ENCODE assay signal across 1 cellular context in the genomic region with DNA sequence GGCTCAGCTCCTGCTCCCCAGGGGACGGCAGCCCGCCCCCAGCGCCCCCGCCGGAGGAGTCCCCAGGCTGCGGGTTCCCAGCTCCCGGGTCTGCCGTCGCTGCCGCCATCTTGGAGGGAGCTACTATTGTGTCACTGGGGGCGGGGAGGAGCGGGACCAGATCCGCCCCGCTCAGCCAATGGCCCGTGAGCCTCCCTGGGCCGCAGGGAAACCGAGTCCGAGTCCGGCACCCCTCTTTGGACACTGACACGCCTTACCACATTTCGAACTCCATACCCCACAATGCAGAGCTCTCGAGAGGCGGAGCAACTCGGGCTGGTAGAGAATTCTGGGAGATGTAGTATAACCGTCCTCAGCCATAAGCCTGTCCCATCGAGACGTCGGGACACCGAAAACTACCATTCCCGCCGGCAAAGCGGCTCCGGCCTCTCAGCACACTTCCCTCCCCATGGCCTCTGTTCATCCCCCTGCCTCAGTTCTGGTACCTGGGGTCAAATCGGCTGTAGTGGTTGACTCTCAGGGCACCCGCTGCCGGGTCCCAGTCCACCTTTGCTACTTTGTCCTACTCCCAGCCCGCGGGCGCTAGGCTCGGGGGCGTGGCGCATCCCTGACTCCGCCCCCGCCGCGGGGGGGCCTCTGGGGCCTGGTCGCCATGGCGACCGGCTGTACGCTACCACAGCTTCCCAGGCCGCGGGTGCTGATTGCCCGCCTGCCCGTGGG.
TF ChIP-seq lines count a peak whose summit lies in the region.

A gene (minus strand): TSS at position 133 of the 720 bp plus-strand sequence. CDS start 24 bp downstream, at position 109.
A gene with protein sequence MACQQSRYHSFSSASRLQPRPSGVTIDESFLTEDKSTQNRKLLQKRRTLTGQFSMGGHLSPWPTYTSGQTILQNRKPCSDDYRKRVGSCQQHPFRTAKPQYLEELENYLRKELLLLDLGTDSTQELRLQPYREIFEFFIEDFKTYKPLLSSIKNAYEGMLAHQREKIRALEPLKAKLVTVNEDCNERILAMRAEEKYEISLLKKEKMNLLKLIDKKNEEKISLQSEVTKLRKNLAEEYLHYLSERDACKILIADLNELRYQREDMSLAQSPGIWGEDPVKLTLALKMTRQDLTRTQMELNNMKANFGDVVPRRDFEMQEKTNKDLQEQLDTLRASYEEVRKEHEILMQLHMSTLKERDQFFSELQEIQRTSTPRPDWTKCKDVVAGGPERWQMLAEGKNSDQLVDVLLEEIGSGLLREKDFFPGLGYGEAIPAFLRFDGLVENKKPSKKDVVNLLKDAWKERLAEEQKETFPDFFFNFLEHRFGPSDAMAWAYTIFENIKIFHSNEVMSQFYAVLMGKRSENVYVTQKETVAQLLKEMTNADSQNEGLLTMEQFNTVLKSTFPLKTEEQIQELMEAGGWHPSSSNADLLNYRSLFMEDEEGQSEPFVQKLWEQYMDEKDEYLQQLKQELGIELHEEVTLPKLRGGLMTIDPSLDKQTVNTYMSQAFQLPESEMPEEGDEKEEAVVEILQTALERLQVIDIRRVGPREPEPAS (plus strand): TSS at position 462 of the 720 bp plus-strand sequence. CDS start 261 bp downstream, outside the sequence.

TF ChIP-seq in K562, 482 proteins besides CTCF, POLR2A, EP300 and RAD21 (continued from another document):
- TF ChIP-seq, protein P1, sequence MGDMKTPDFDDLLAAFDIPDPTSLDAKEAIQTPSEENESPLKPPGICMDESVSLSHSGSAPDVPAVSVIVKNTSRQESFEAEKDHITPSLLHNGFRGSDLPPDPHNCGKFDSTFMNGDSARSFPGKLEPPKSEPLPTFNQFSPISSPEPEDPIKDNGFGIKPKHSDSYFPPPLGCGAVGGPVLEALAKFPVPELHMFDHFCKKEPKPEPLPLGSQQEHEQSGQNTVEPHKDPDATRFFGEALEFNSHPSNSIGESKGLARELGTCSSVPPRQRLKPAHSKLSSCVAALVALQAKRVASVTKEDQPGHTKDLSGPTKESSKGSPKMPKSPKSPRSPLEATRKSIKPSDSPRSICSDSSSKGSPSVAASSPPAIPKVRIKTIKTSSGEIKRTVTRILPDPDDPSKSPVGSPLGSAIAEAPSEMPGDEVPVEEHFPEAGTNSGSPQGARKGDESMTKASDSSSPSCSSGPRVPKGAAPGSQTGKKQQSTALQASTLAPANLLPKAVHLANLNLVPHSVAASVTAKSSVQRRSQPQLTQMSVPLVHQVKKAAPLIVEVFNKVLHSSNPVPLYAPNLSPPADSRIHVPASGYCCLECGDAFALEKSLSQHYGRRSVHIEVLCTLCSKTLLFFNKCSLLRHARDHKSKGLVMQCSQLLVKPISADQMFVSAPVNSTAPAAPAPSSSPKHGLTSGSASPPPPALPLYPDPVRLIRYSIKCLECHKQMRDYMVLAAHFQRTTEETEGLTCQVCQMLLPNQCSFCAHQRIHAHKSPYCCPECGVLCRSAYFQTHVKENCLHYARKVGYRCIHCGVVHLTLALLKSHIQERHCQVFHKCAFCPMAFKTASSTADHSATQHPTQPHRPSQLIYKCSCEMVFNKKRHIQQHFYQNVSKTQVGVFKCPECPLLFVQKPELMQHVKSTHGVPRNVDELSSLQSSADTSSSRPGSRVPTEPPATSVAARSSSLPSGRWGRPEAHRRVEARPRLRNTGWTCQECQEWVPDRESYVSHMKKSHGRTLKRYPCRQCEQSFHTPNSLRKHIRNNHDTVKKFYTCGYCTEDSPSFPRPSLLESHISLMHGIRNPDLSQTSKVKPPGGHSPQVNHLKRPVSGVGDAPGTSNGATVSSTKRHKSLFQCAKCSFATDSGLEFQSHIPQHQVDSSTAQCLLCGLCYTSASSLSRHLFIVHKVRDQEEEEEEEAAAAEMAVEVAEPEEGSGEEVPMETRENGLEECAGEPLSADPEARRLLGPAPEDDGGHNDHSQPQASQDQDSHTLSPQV (IDR thresholded peaks at IDR 0.05): peak; percentile 99
- TF ChIP-seq CCAR2 (IDR thresholded peaks at IDR 0.05; ENCODE audit: low read depth, low read length) (no peak), HLTF (IDR thresholded peaks at IDR 0.05) (no peak), ZNF282 (CRISPR knock-in tag; IDR thresholded peaks at IDR 0.05) (no peak)
- TF ChIP-seq, protein P2, sequence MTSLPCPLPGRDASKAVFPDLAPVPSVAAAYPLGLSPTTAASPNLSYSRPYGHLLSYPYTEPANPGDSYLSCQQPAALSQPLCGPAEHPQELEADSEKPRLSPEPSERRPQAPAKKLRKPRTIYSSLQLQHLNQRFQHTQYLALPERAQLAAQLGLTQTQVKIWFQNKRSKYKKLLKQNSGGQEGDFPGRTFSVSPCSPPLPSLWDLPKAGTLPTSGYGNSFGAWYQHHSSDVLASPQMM (CRISPR knock-in tag; IDR thresholded peaks at IDR 0.05): no peak
- TF ChIP-seq, protein P3, sequence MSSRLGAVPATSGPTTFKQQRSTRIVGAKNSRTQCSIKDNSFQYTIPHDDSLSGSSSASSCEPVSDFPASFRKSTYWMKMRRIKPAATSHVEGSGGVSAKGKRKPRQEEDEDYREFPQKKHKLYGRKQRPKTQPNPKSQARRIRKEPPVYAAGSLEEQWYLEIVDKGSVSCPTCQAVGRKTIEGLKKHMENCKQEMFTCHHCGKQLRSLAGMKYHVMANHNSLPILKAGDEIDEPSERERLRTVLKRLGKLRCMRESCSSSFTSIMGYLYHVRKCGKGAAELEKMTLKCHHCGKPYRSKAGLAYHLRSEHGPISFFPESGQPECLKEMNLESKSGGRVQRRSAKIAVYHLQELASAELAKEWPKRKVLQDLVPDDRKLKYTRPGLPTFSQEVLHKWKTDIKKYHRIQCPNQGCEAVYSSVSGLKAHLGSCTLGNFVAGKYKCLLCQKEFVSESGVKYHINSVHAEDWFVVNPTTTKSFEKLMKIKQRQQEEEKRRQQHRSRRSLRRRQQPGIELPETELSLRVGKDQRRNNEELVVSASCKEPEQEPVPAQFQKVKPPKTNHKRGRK (tag; IDR thresholded peaks at IDR 0.05): no peak
